Comparison of ENCODE assay signal across 12 cellular contexts in the genomic region with DNA sequence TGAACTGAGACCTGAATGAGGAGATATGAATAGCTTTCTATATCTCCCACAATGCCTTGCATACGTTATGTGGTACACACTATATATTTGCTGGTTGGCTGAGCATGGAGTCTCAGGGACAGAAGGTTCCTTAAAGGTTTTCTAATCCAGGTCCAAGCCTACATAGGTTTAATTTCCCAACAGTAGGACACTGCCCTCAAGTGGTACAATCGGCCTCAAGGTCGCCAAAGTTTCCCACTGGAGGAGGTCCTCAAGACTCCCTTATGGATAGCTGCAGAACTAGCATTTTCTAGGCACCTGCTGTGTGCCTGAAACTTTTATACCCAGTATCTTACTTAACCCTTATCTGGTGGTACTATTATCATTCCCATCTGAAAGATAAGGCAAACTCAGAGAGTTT. TPM values are rescaled to one million over a fixed set of nuclear protein-coding genes. Genes with fewer than 3 reads are reported as not detected.
DNase-seq lines count a peak whose midpoint lies in the region; ATAC-seq and TF ChIP-seq lines count a peak whose summit lies in the region.
"Had no signal": no experiment of that assay in that cellular context is flagged by ENCODE, and none has a peak within 500 bp of the region (broad histone marks: within the 10 kb centered on the region; RNA-seq: fewer than 3 reads in every experiment).

No MANE protein-coding gene starts in this region.

- ATAC-seq in foreskin keratinocyte: no peak
- ATAC-seq in GM21786 (IDR thresholded peaks at IDR 0.05; ENCODE audit: unreplicated experiment): no peak
- ATAC-seq: naive thymus-derived CD4-positive, alpha-beta T cell had no signal

- no peak overlapping the region for H3K4me3 ChIP-seq in SJCRH30
- no peak overlapping the region for H3K4me3 ChIP-seq in testis
- H3K4me3 ChIP-seq: BLaER1 had no signal

- TF ChIP-seq CTCF in foreskin keratinocyte (conservative IDR thresholded peaks at IDR 0.05) (peak; percentile 47), testis (IDR thresholded peaks at IDR 0.05) (peak in 2 of 3 experiments; percentile 31 to 43)

- H3K9me3 ChIP-seq in SJCRH30 (replicated peaks): no peaks in the 10 kb centered on the region
- no peaks in the 10 kb centered on the region for H3K9me3 ChIP-seq in testis
- H3K9me3 ChIP-seq: BLaER1 had no signal

- H3K36me3 ChIP-seq in SJCRH30 (no peaks in the 10 kb centered on the region), testis (ENCODE audit: low read depth, missing control alignments) (no peaks in the 10 kb centered on the region)
- H3K36me3 ChIP-seq: BLaER1 had no signal

- TF ChIP-seq POLR2A in testis (IDR thresholded peaks at IDR 0.05): no peak

- H3K27me3 ChIP-seq in SJCRH30 (no peaks in the 10 kb centered on the region), foreskin keratinocyte (no peaks in the 10 kb centered on the region), testis (no peaks in the 10 kb centered on the region)

- no peak overlapping the region for H3K27ac ChIP-seq in SJCRH30
- no peak overlapping the region for H3K27ac ChIP-seq in foreskin keratinocyte
- H3K27ac ChIP-seq in testis: no peak overlapping the region
- H3K27ac ChIP-seq: BLaER1 had no signal

- WGBS in testis, 2 donors: 37 to 60% methylated on average over 3 of the region's 3 CpGs

- H3K4me1 ChIP-seq in SJCRH30 (no peaks in the 10 kb centered on the region), foreskin keratinocyte (no peaks in the 10 kb centered on the region), testis (no peaks in the 10 kb centered on the region)
- H3K4me1 ChIP-seq: BLaER1 had no signal

- DNase-seq in NCI-H2171 treated with DMSO at 0.1 percent for 48 hours (lab: John Stamatoyannopoulos, UW): peak; percentile 1
- no peak for DNase-seq in NCI-H2171 (lab: John Stamatoyannopoulos, UW)
- DNase-seq in SJCRH30: peak; percentile 17 to 54
- no peak for DNase-seq in foreskin keratinocyte
- DNase-seq in testis: peak; percentile 43
- no peak for DNase-seq in activated CD8-positive, alpha-beta memory T cell treated with anti-CD3 and anti-CD28 coated beads for 24 hours
- DNase-seq in NCI-H187 treated with DMSO at 0.1 percent for 48 hours (lab: John Stamatoyannopoulos, UW): no peak
- DNase-seq: activated CD4-positive, CD25-positive, alpha-beta regulatory T cell; cerebellar nuclear complex; naive thymus-derived CD4-positive, alpha-beta T cell had no signal

- intact Hi-C loops in testis (cut with DNase I; ENCODE audit: low total_unique reads): no loop called here

RNA-seq across cellular contexts. Expression of a gene that starts 21.0 kb away (rescaled TPM):
- total RNA-seq in SJCRH30 (2014; rRNA removed; shearing (Covaris generic)): 11.4 and 11.9 TPM in 2 replicates
- total RNA-seq in foreskin keratinocyte: 186 and 223 TPM in 2 replicates
- polyA plus RNA-seq in foreskin keratinocyte: 133 and 150 TPM in 2 replicates
- total RNA-seq in testis: 10 to 100 TPM; 14.6 to 29.4 TPM
- polyA plus RNA-seq in testis (ENCODE audit: insufficient read depth, low read depth, low replicate concordance): 21.1 TPM

Comparison
In these comparisons a context has a peak if more than half of its experiments do, and no peak if none do; other contexts are left out.
1. DNase-seq: peak in NCI-H2171 treated with DMSO at 0.1 percent for 48 hours (single experiment), SJCRH30 (2 of 2) and testis (single experiment); none in NCI-H2171 (single experiment), foreskin keratinocyte (0 of 2), activated CD8-positive, alpha-beta memory T cell treated with anti-CD3 and anti-CD28 coated beads for 24 hours (single experiment) and NCI-H187 treated with DMSO at 0.1 percent for 48 hours (single experiment).